In the genomic region with DNA sequence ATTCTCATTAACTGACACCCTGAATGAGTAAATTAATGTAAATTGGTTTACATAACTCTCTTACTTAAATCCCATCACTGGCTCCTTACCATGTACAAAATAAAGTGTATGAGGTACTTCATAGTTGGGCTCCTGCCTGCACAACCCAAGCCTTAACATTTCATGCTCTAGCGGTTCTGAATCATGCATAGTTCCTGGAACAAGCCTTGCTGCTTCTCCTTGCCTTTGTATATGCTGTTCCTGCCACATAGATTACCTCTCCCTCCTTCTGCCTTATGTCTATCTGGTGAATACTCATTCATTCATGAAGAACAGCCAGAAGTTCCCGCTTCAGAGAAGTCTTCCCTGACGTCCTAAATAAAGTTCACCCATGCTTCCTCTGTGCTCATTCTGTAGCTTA, we compare ENCODE assay signal across 19 cellular contexts.
DNase-seq lines count a peak whose midpoint lies in the region; ATAC-seq and TF ChIP-seq lines count a peak whose summit lies in the region.
"Had no signal": no experiment of that assay in that cellular context is flagged by ENCODE, and none has a peak within 500 bp of the region (broad histone marks: within the 10 kb centered on the region; RNA-seq: fewer than 3 reads in every experiment).

No MANE protein-coding gene starts in this region.

- DNase-seq in DMS153 (lab: John Stamatoyannopoulos, UW) (peak; percentile 49), NCI-H69 (lab: John Stamatoyannopoulos, UW) (peak; percentile 81), kidney tubule cell (ENCODE audit: low spot score) (peak; percentile 65), vagina (ENCODE audit: extremely low spot score in 2 of 2) (no peak), ecto neural progenitor cell (ENCODE audit: low spot score) (no peak), gastrocnemius medialis (no peak), NCI-H524 (lab: John Stamatoyannopoulos, UW) (no peak)
- DNase-seq: Calu3; CD4-positive, alpha-beta T cell; GF-D8; IMR-90; Karpas-422; NCI-H2227 treated with DMSO at 0.1 percent for 48 hours; NCI-H748 treated with DMSO at 0.1 percent for 48 hours; T-cell; T-helper 9 cell had no signal

- H3K4me3 ChIP-seq in vagina (no peak overlapping the region), gastrocnemius medialis (no peak overlapping the region)
- H3K4me3 ChIP-seq: SK-N-MC had no signal

- H3K9me3 ChIP-seq in vagina = no peaks in the 10 kb centered on the region
- no peaks in the 10 kb centered on the region for H3K9me3 ChIP-seq in gastrocnemius medialis

- TF ChIP-seq POLR2A in vagina (IDR thresholded peaks at IDR 0.05) (no peak), gastrocnemius medialis (IDR thresholded peaks at IDR 0.05) (no peak)

- ATAC-seq in gastrocnemius medialis = no peak
- ATAC-seq: Panc1, T-cell had no signal

- TF ChIP-seq CTCF in C4-2B (conservative IDR thresholded peaks at IDR 0.05) = no peak
- TF ChIP-seq CTCF in vagina (IDR thresholded peaks at IDR 0.05) = no peak
- TF ChIP-seq CTCF in gastrocnemius medialis (IDR thresholded peaks at IDR 0.05 in 4 of 5, conservative IDR thresholded peaks at IDR 0.05 in 1 of 5) = no peak

- intact Hi-C loops in vagina (cut with DNase I) = no loop called here
- intact Hi-C loops in gastrocnemius medialis (cut with DNase I; ENCODE audit: low total_unique reads) = no loop called here

- no peaks in the 10 kb centered on the region for H3K36me3 ChIP-seq in vagina
- H3K36me3 ChIP-seq in gastrocnemius medialis = no peaks in the 10 kb centered on the region

- in situ Hi-C loops in gastrocnemius medialis (cut with MboI; ENCODE audit: low sequenced_read_pairs in 4 of 4) = no loop called here

- H3K27ac ChIP-seq in C4-2B = peak overlapping the region; percentile 85; the same call in 1 of the 2 replicates
- H3K27ac ChIP-seq in vagina = no peak overlapping the region
- no peak overlapping the region for H3K27ac ChIP-seq in gastrocnemius medialis
- H3K27ac ChIP-seq: SK-N-MC had no signal

- H3K27me3 ChIP-seq in vagina (no peaks in the 10 kb centered on the region), gastrocnemius medialis (no peaks in the 10 kb centered on the region)

- H3K4me1 ChIP-seq in vagina (no peaks in the 10 kb centered on the region), gastrocnemius medialis (no peaks in the 10 kb centered on the region)

Comparison
In these comparisons a context has a peak if more than half of its experiments do, and no peak if none do; other contexts are left out.
1. DNase-seq: peak in DMS153 (single experiment), NCI-H69 (single experiment) and kidney tubule cell (single experiment); none in vagina (0 of 2), ecto neural progenitor cell (single experiment), gastrocnemius medialis (0 of 2) and NCI-H524 (0 of 2).